ENCODE assay signal across 21 cellular contexts in genomic region chr19:6793411-6793810, GRCh38. TPM values are rescaled to one million over a fixed set of nuclear protein-coding genes. Genes with fewer than 3 reads are reported as not detected.
"Had no signal": no experiment of that assay in that cellular context is flagged by ENCODE, and none has a peak within 500 bp of the region (broad histone marks: within the 10 kb centered on the region; RNA-seq: fewer than 3 reads in every experiment).

No MANE protein-coding gene starts in this region.

- H3K4me3 Mint-ChIP-seq: activated naive CD8-positive, alpha-beta T cell treated with anti-CD3 and anti-CD28 coated beads for 36 hours; activated T-helper 1 cell treated with anti-CD3 and anti-CD28 coated beads, Interleukin-12 subunit alpha, Interleukin-12 subunit beta, Interleukin-2, Interleukin-4 antibody, amounts not matched to agents 30 ng/mL and 10 ng/mL and 1 ng/mL, durations not matched to agents 14 hours and 24 hours and 36 hours; T-helper 2 cell treated with Interferon-gamma antibody and Interleukin-4, amounts not matched to agents 5 μg/mL and 100 μg/mL, for 36 hours; type B pancreatic cell had no signal

- H3K9me3 ChIP-seq: colonic mucosa, thoracic aorta, vagina had no signal

- ATAC-seq: heart left ventricle, left cardiac atrium had no signal

- H3K27ac Mint-ChIP-seq: activated naive CD8-positive, alpha-beta T cell treated with anti-CD3 and anti-CD28 coated beads for 36 hours; activated T-helper 1 cell treated with anti-CD3 and anti-CD28 coated beads, Interleukin-12 subunit alpha, Interleukin-12 subunit beta, Interleukin-2, Interleukin-4 antibody, amounts not matched to agents 30 ng/mL and 10 ng/mL and 1 ng/mL, durations not matched to agents 14 hours and 24 hours and 36 hours; progenitor cell of endocrine pancreas; T-helper 2 cell treated with Interferon-gamma antibody and Interleukin-4, amounts not matched to agents 5 μg/mL and 100 μg/mL, for 36 hours; type B pancreatic cell had no signal

- DNase-seq: activated CD4-positive, alpha-beta T cell treated with anti-CD3 and anti-CD28 coated beads, Interleukin-2, amount 50 U/mL, for 48 hours; activated CD8-positive, alpha-beta memory T cell treated with anti-CD3 and anti-CD28 coated beads, Interleukin-2, amount 50 U/mL, for 48 hours; activated gamma-delta T cell; activated naive CD8-positive, alpha-beta T cell treated with anti-CD3 and anti-CD28 coated beads for 36 hours; colonic mucosa; heart left ventricle; islet precursor cell; left cardiac atrium; mesenchymal stem cell; stimulated activated CD4-positive, alpha-beta T cell treated with anti-CD3 and anti-CD28 coated beads, Interleukin-2, amount 100 ng/mL, for 48 hours; stimulated activated CD8-positive, alpha-beta memory T cell treated with anti-CD3 and anti-CD28 coated beads, Interleukin-4, amount 100 ng/mL, for 48 hours had no signal

- H3K27ac ChIP-seq: breast epithelium, colonic mucosa, heart left ventricle, thoracic aorta, vagina had no signal

- H3K27me3 ChIP-seq: breast epithelium, colonic mucosa, vagina had no signal

- H3K27me3 Mint-ChIP-seq: activated naive CD8-positive, alpha-beta T cell treated with anti-CD3 and anti-CD28 coated beads for 36 hours had no signal

- H3K36me3 Mint-ChIP-seq: type B pancreatic cell had no signal

RNA-seq across cellular contexts. Expression of gene VAV1, which starts 20.9 kb away (rescaled TPM):
- total RNA-seq: astrocyte, fibroblast of villous mesenchyme, osteocyte, progenitor cell of endocrine pancreas had no signal

RNA-seq across cellular contexts. Expression of gene SH2D3A, which starts 26.2 kb away (rescaled TPM):
- total RNA-seq: osteocyte had no signal
